8 cellular contexts compared by ENCODE assay signal in genomic region chr5:180470966-180471582, GRCh38. TPM values are rescaled to one million over a fixed set of nuclear protein-coding genes. Genes with fewer than 3 reads are reported as not detected.
DNase-seq lines count a peak whose midpoint lies in the region; ATAC-seq and TF ChIP-seq lines count a peak whose summit lies in the region.

No MANE protein-coding gene starts in this region.

- no peak for ATAC-seq in HG02623 (IDR thresholded peaks at IDR 0.05; ENCODE audit: unreplicated experiment)

- peak; percentile 94 for TF ChIP-seq CTCF in left ventricle myocardium inferior (IDR thresholded peaks at IDR 0.05; ENCODE audit: borderline replicate concordance)

- H3K27ac ChIP-seq in left ventricle myocardium inferior (replicated peaks) = no peak overlapping the region

- no peak overlapping the region for H3K4me3 ChIP-seq in left ventricle myocardium inferior

- peaks cover 14% of the 10 kb centered on the region for H3K27me3 ChIP-seq in left ventricle myocardium inferior (ENCODE audit: low read depth)

- H3K36me3 ChIP-seq in left ventricle myocardium inferior = no peaks in the 10 kb centered on the region

- intact Hi-C loops in left ventricle myocardium inferior (cut with micrococcal nuclease) = loop anchor here (10.0 kb wide), 1 partner anchor 176 kb away; the partner anchor contains the start of gene MAPK9

- no peaks in the 10 kb centered on the region for H3K9me3 ChIP-seq in left ventricle myocardium inferior (replicated peaks)

- DNase-seq in NCI-H1694 (lab: John Stamatoyannopoulos, UW) (peak; percentile 44), NCI-H1694 treated with DMSO at 0.1 percent for 48 hours (lab: John Stamatoyannopoulos, UW) (no peak), HT1080 (ENCODE audit: low read depth) (peak; percentile 46), SKM-1 (lab: John Stamatoyannopoulos, UW; ENCODE audit: unreplicated experiment) (peak; percentile 7), amniotic epithelial cell (ENCODE audit: low read depth) (peak; percentile 47), left ventricle myocardium inferior (peak; percentile 32), renal cortical epithelial cell (ENCODE audit: low read depth) (peak; percentile 28)

- H3K4me1 ChIP-seq in left ventricle myocardium inferior = peaks cover 5% of the 10 kb centered on the region

RNA-seq across cellular contexts. Expression of gene CNOT6, which starts 23.1 kb away (rescaled TPM):
- 7.5 and 20.9 TPM in 2 replicates for total RNA-seq in HT1080 (2014; rRNA removed; shearing (Covaris generic))
- polyA plus RNA-seq in HT1080 (2015; cell fraction: cytosol; rRNA removed) = 32.5 and 40.4 TPM in 2 replicates
- 18.8 and 19.9 TPM in 2 replicates for polyA plus RNA-seq in HT1080 (2015; cell fraction: nucleus; rRNA removed)
- total RNA-seq in left ventricle myocardium inferior = 15.9 TPM
- total RNA-seq in renal cortical epithelial cell = 14.2 and 47.7 TPM in 2 replicates
